In the genomic region with DNA sequence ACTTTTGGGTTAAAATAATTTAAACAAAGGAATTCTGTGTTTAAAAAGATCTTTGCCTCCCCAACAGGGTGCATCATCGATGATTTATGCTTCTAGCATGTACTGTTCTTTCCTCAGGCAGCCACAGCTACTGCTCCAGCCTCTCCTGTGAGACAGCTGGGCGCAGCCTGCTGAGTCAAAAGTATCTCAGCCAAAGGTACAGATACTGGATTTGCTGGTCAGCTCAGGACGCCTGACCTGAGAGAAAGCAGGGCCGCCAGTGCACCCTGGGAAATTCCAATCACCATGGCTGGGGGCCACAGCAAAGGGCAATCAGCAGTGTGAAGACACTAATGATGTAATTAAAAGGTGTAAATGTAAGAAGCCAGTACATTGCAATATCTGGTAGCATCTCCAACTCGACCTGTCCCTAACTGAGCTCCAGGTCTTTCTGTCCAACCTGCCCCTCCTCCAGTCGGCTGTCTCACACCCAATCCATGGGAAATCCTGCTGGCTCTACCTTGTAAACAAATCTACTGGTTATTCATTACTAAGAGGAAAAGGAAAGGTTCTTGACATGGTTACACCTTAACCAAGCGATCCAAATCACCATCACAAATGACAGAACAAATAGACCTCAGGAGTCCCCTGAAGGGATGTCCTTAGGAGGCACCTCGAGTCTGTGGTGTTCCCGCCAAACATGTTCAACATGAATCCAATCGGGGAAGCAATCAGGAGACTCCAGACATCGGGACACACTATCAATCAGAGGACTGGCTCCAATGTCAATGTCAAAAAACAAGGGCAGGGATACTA, we compare ENCODE assay signal across 2 cellular contexts.
TF ChIP-seq lines count a peak whose summit lies in the region.

No MANE protein-coding gene starts in this region.

TF ChIP-seq in A549, 52 proteins besides CTCF, POLR2A, EP300 and RAD21:
- TF ChIP-seq MAFK (IDR thresholded peaks at IDR 0.05; ENCODE audit: partially characterized antibody) (peak; percentile 86), RARB (CRISPR knock-in tag; IDR thresholded peaks at IDR 0.05) (peak; percentile 29; the same call in 1 of the 2 replicates), GATA3 (IDR thresholded peaks at IDR 0.05; ENCODE audit: borderline replicate concordance) (peak; percentile 49; the same call in 1 of the 2 replicates), TP53 (CRISPR knock-in tag; IDR thresholded peaks at IDR 0.05) (no peak), FOSL2 (IDR thresholded peaks at IDR 0.05) (0 out of 2 replicates have a peak, but pooled peaks have one; percentile 42), FOSL2 (CRISPR knock-in tag; IDR thresholded peaks at IDR 0.05) (peak; percentile 89), CHD4 (IDR thresholded peaks at IDR 0.05; ENCODE audit: borderline replicate concordance) (no peak), E2F6 (IDR thresholded peaks at IDR 0.05; ENCODE audit: borderline replicate concordance, low read depth) (peak; percentile 88; the same call in 1 of the 2 replicates), HDAC2 (IDR thresholded peaks at IDR 0.05) (no peak), JUN (IDR thresholded peaks at IDR 0.05) (peak; percentile 66 to 74; a peak in 4 of 5 replicates), HOXA7 (CRISPR knock-in tag; IDR thresholded peaks at IDR 0.05) (no peak), CEBPB (IDR thresholded peaks at IDR 0.05) (peak in 1 of 2 experiments; percentile 8; a peak in 1 of 4 replicates), RCOR1 (IDR thresholded peaks at IDR 0.05; ENCODE audit: low read depth, low read length) (no peak), SMC3 (IDR thresholded peaks at IDR 0.05) (peak; percentile 25; the same call in 2 of the 3 replicates), JUNB (IDR thresholded peaks at IDR 0.05) (peak; percentile 76), CHD2 (IDR thresholded peaks at IDR 0.05; ENCODE audit: low read length, partially characterized antibody) (peak; percentile 30)
- TF ChIP-seq, protein P1, sequence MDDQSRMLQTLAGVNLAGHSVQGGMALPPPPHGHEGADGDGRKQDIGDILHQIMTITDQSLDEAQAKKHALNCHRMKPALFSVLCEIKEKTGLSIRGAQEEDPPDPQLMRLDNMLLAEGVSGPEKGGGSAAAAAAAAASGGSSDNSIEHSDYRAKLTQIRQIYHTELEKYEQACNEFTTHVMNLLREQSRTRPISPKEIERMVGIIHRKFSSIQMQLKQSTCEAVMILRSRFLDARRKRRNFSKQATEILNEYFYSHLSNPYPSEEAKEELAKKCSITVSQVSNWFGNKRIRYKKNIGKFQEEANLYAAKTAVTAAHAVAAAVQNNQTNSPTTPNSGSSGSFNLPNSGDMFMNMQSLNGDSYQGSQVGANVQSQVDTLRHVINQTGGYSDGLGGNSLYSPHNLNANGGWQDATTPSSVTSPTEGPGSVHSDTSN (IDR thresholded peaks at IDR 0.05), result peak; percentile 77
- TF ChIP-seq, protein P2, sequence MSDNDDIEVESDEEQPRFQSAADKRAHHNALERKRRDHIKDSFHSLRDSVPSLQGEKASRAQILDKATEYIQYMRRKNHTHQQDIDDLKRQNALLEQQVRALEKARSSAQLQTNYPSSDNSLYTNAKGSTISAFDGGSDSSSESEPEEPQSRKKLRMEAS (IDR thresholded peaks at IDR 0.05), result peak; percentile 67; the same call in 1 of the 2 replicates

TF ChIP-seq in IMR-90, 13 proteins besides CTCF, POLR2A, EP300 and RAD21:
- TF ChIP-seq RFX5 (IDR thresholded peaks at IDR 0.05; ENCODE audit: low read depth, low read length) (no peak), MXI1 (IDR thresholded peaks at IDR 0.05; ENCODE audit: borderline replicate concordance, low read depth, low read length) (no peak), CEBPB (IDR thresholded peaks at IDR 0.05; ENCODE audit: low read depth, low read length) (no peak; the same call in 1 of the 2 replicates), ELK1 (IDR thresholded peaks at IDR 0.05; ENCODE audit: borderline replicate concordance, low read depth, low read length) (no peak), MAZ (IDR thresholded peaks at IDR 0.05; ENCODE audit: borderline replicate concordance, low read depth, low read length) (no peak), CHD1 (IDR thresholded peaks at IDR 0.05; ENCODE audit: low read depth, low read length) (no peak), SMC3 (IDR thresholded peaks at IDR 0.05; ENCODE audit: low read depth, low read length) (no peak; the same call in 1 of the 2 replicates), NFE2L2 (IDR thresholded peaks at IDR 0.05; ENCODE audit: low read depth, low read length) (peak; percentile 34; the same call in 1 of the 2 replicates), FOS (IDR thresholded peaks at IDR 0.05; ENCODE audit: low read depth, low read length) (peak; percentile 74), BHLHE40 (IDR thresholded peaks at IDR 0.05; ENCODE audit: low read depth, low read length) (0 out of 2 replicates have a peak, but pooled peaks have one; percentile 28), RCOR1 (IDR thresholded peaks at IDR 0.05; ENCODE audit: insufficient replicate concordance, low read length) (no peak), MAFK (IDR thresholded peaks at IDR 0.05; ENCODE audit: low read depth, low read length) (peak; percentile 61)
- TF ChIP-seq, protein P3, sequence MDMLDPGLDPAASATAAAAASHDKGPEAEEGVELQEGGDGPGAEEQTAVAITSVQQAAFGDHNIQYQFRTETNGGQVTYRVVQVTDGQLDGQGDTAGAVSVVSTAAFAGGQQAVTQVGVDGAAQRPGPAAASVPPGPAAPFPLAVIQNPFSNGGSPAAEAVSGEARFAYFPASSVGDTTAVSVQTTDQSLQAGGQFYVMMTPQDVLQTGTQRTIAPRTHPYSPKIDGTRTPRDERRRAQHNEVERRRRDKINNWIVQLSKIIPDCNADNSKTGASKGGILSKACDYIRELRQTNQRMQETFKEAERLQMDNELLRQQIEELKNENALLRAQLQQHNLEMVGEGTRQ (IDR thresholded peaks at IDR 0.05; ENCODE audit: low read depth, low read length), result no peak
